In the genomic region with DNA sequence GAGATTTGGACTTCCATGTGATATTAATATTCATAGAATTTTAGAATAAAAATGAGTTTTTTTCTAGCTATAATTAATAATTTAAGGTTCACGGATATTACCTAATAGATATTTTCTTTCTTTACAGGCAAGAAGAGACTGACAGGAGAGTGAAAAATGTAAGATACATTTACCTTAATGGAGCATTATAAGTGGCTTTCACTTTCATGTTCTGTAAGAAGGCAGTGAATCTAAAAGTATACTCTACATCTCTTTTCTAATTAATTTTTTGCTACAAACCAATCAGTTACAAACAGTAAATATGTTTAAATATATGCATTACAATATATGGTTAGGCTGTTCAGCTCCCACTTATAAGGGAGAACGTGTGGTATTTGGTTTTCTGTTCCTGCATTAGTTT, we compare ENCODE assay signal across 31 cellular contexts.
"Had no signal": no experiment of that assay in that cellular context is flagged by ENCODE, and none has a peak within 500 bp of the region (broad histone marks: within the 10 kb centered on the region; RNA-seq: fewer than 3 reads in every experiment).

No MANE protein-coding gene starts in this region.

- FAIRE-seq: astrocyte, TTC549 had no signal

- H3K27ac Mint-ChIP-seq: activated CD4-positive, alpha-beta memory T cell treated with anti-CD3 and anti-CD28 coated beads for 36 hours; activated CD4-positive, alpha-beta T cell treated with anti-CD3 and anti-CD28 coated beads, Interleukin-2, amount 10 ng/mL, durations not matched to agents 7 days and 5 days; activated naive CD4-positive, alpha-beta T cell treated with anti-CD3 and anti-CD28 coated beads for 36 hours; activated naive CD4-positive, alpha-beta T cell treated with anti-CD3 and anti-CD28 coated beads, Interleukin-2, amount 50 U/mL, for 72 hours; activated T-helper 1 cell treated with anti-CD3 and anti-CD28 coated beads, Interleukin-12 subunit alpha, Interleukin-12 subunit beta, Interleukin-2, Interleukin-4 antibody, amounts not matched to agents 30 ng/mL and 10 ng/mL and 1 ng/mL, durations not matched to agents 14 hours and 24 hours and 36 hours; T-helper 1 cell treated with Interleukin-12 subunit alpha and Interleukin-12 subunit beta and Interleukin-4 antibody, amounts not matched to agents 30 μg/mL and 1 μg/mL, for 36 hours; T-helper 2 cell treated with Interferon-gamma antibody and Interleukin-4, amounts not matched to agents 5 μg/mL and 100 μg/mL, for 36 hours had no signal

- H3K9me3 Mint-ChIP-seq: activated CD4-positive, alpha-beta memory T cell treated with anti-CD3 and anti-CD28 coated beads for 36 hours; activated CD4-positive, alpha-beta T cell treated with anti-CD3 and anti-CD28 coated beads, Interleukin-2, amount 10 ng/mL, durations not matched to agents 7 days and 5 days; activated naive CD4-positive, alpha-beta T cell treated with anti-CD3 and anti-CD28 coated beads for 36 hours; activated T-cell treated with anti-CD3 and anti-CD28 coated beads, Interleukin-2, amount 50 U/mL, for 4 hours; activated T-helper 1 cell treated with anti-CD3 and anti-CD28 coated beads, Interleukin-12 subunit alpha, Interleukin-12 subunit beta, Interleukin-2, Interleukin-4 antibody, amounts not matched to agents 30 ng/mL and 10 ng/mL and 1 ng/mL, durations not matched to agents 14 hours and 24 hours and 36 hours; T-helper 1 cell treated with Interleukin-12 subunit alpha and Interleukin-12 subunit beta and Interleukin-4 antibody, amounts not matched to agents 30 μg/mL and 1 μg/mL, for 36 hours; T-helper 2 cell treated with Interferon-gamma antibody and Interleukin-4, amounts not matched to agents 5 μg/mL and 100 μg/mL, for 36 hours had no signal

- ATAC-seq: activated naive CD4-positive, alpha-beta T cell treated with anti-CD3 and anti-CD28 coated beads, Interleukin-2, amount 50 U/mL, for 72 hours; activated T-cell treated with anti-CD3 and anti-CD28 coated beads, Interleukin-2, amount 50 U/mL, for 4 hours; body of pancreas; PC-3 had no signal

- DNase-seq: activated CD4-positive, alpha-beta memory T cell treated with anti-CD3 and anti-CD28 coated beads for 36 hours; activated CD4-positive, alpha-beta T cell treated with anti-CD3 and anti-CD28 coated beads, Interleukin-2, amount 10 ng/mL, durations not matched to agents 7 days and 5 days; activated CD8-positive, alpha-beta memory T cell treated with anti-CD3 and anti-CD28 coated beads, Interleukin-2, amount 50 U/mL, for 4 hours; activated gamma-delta T cell treated with Interleukin-2 at 50 U/mL for 16 hours; activated naive CD4-positive, alpha-beta T cell treated with anti-CD3 and anti-CD28 coated beads for 36 hours; activated T-cell treated with anti-CD3 and anti-CD28 coated beads for 4 hours; activated T-cell treated with anti-CD3 and anti-CD28 coated beads, Interleukin-2, amount 50 U/mL, for 4 hours; adrenal gland; body of pancreas; NCI-H1092 treated with DMSO at 0.1 percent for 48 hours; NCI-H1417; NCI-H146; NCI-H187; NCI-H2029 treated with DMSO at 0.1 percent for 48 hours; NCI-H2107; NCI-H2171; NCI-H510A; NCI-H526; NCI-H748 treated with DMSO at 0.1 percent for 48 hours; NK-92 treated with Interleukin-12 subunit alpha and Interleukin-12 subunit beta, amount 100 ng/mL, for 24 hours; PC-3; Peyer's patch; RPMI8226; SHP77 treated with DMSO at 0.1 percent for 48 hours; SK-N-SH had no signal

- H3K4me3 Mint-ChIP-seq: activated CD4-positive, alpha-beta memory T cell treated with anti-CD3 and anti-CD28 coated beads for 36 hours; activated CD4-positive, alpha-beta T cell treated with anti-CD3 and anti-CD28 coated beads, Interleukin-2, amount 10 ng/mL, durations not matched to agents 7 days and 5 days; activated naive CD4-positive, alpha-beta T cell treated with anti-CD3 and anti-CD28 coated beads for 36 hours; activated T-cell treated with anti-CD3 and anti-CD28 coated beads, Interleukin-2, amount 50 U/mL, for 4 hours; activated T-helper 1 cell treated with anti-CD3 and anti-CD28 coated beads, Interleukin-12 subunit alpha, Interleukin-12 subunit beta, Interleukin-2, Interleukin-4 antibody, amounts not matched to agents 30 ng/mL and 10 ng/mL and 1 ng/mL, durations not matched to agents 14 hours and 24 hours and 36 hours; T-helper 1 cell treated with Interleukin-12 subunit alpha and Interleukin-12 subunit beta and Interleukin-4 antibody, amounts not matched to agents 30 μg/mL and 1 μg/mL, for 36 hours; T-helper 2 cell treated with Interferon-gamma antibody and Interleukin-4, amounts not matched to agents 5 μg/mL and 100 μg/mL, for 36 hours had no signal

- H3K27me3 Mint-ChIP-seq: activated CD4-positive, alpha-beta memory T cell treated with anti-CD3 and anti-CD28 coated beads for 36 hours; activated CD4-positive, alpha-beta T cell treated with anti-CD3 and anti-CD28 coated beads, Interleukin-2, amount 10 ng/mL, durations not matched to agents 7 days and 5 days had no signal
